In the genomic region with DNA sequence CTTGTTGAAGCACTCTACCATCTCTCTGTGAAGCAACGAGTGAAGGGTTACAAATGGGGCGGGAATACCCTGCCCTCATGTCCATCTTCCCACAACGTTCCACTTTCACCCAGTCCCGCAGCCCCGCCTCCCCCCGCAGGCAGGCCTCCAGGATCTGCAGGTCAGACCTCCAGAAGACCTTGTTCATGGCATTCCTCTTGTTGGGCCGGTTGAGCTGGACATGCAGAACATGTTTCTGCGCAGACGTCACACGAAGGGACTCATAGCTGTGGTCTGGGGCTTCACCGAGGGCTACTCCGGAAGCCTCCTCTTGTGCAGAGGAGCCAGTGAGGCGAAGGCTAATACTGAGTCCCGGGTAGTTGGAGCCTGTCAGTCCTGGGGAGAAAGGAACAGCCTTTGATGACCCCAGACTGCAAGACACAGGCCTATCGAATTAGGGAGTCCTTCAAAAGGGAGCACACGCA, we compare ENCODE assay signal across 8 cellular contexts. TPM values are rescaled to one million over a fixed set of nuclear protein-coding genes. Genes with fewer than 3 reads are reported as not detected.
A peak's percentile ranks its signal among the peaks of the same experiment; 100 is the strongest.
DNase-seq lines count a peak whose midpoint lies in the region; ATAC-seq, FAIRE-seq and TF ChIP-seq lines count a peak whose summit lies in the region.

No MANE protein-coding gene starts in this region.

- CTCF ChIA-PET in CD8-positive, alpha-beta T cell (lab: Charles Lee) = interaction anchor here (1.0 to 1.5 kb wide), 4 partner anchors 11 to 46 kb away, joined by 3 to 6 read pairs (median 4); no protein-coding TSS in a partner anchor
- CTCF ChIA-PET in mammary epithelial cell (lab: Charles Lee; ENCODE audit: low non-redundant PET) = interaction anchor here (0.5 to 0.6 kb wide), 2 partner anchors 99 to 119 kb away, joined by 3 read pairs; a partner anchor contains a TSS

- H3K36me3 ChIP-seq in CD8-positive, alpha-beta T cell (ENCODE audit: insufficient read depth, low read length) = peaks cover 23% of the 10 kb centered on the region
- H3K36me3 ChIP-seq in mammary epithelial cell (ENCODE audit: insufficient read depth, low read length) (peaks cover 3% of the 10 kb centered on the region), skeletal muscle tissue (ENCODE audit: control insufficient read depth in 3 of 3, insufficient read depth in 3 of 3, low read length in 3 of 3) (peaks cover 16 to 24% (median 18%) of the 10 kb centered on the region in 3 donors)

- ATAC-seq in CD8-positive, alpha-beta T cell = no peak
- ATAC-seq in GM19025 (IDR thresholded peaks at IDR 0.05; ENCODE audit: low read depth, unreplicated experiment) (peak; percentile 33), HG03103 (IDR thresholded peaks at IDR 0.05; ENCODE audit: low read depth, unreplicated experiment) (peak; percentile 29)

- BruUV-seq in mammary epithelial cell (replicated peaks; lab: Mats Ljungman, UMichigan) = TSS peak; percentile 52

- H3K4me1 ChIP-seq in CD8-positive, alpha-beta T cell (ENCODE audit: insufficient read depth, low read length) = peaks cover 21% of the 10 kb centered on the region
- H3K4me1 ChIP-seq in mammary epithelial cell (ENCODE audit: insufficient read depth, low read length) = peaks cover 31% of the 10 kb centered on the region
- peaks cover 38 to 48% (median 46%) of the 10 kb centered on the region in 3 donors for H3K4me1 ChIP-seq in skeletal muscle tissue (ENCODE audit: control insufficient read depth in 3 of 3, insufficient read depth in 3 of 3, low read length in 3 of 3)

- H3K4me3 Mint-ChIP-seq in CD8-positive, alpha-beta T cell = peak overlapping the region; percentile 90
- peak overlapping the region; percentile 90 to 96 (median 92) for H3K4me3 Mint-ChIP-seq in immature natural killer cell

- peak overlapping the region; percentile 74 for H3K4me3 ChIP-seq in CD8-positive, alpha-beta T cell (ENCODE audit: low read depth, low read length)
- H3K4me3 ChIP-seq in mammary epithelial cell (replicated peaks in 1 of 3; ENCODE audit: insufficient read depth in 1 of 3, low read depth in 2 of 3, low read length in 3 of 3) (peak overlapping the region; percentile 57 to 83 (median 60)), skeletal muscle tissue (ENCODE audit: low read length in 3 of 3) (peak overlapping the region; percentile 88 to 100 (median 96))

- peaks cover 50% of the 10 kb centered on the region for H3K36me3 Mint-ChIP-seq in CD8-positive, alpha-beta T cell
- H3K36me3 Mint-ChIP-seq in immature natural killer cell = peaks cover 11 to 23% (median 13%) of the 10 kb centered on the region in 3 donors

- no peak for TF ChIP-seq POLR2A in GM12891 (IDR thresholded peaks at IDR 0.05; ENCODE audit: low read depth, low read length)

- peak overlapping the region; percentile 90 for H2AFZ ChIP-seq in mammary epithelial cell (ENCODE audit: low read depth, low read length)

- no peak for TF ChIP-seq CTCF in CD8-positive, alpha-beta T cell (IDR thresholded peaks at IDR 0.05)
- no peak for TF ChIP-seq CTCF in mammary epithelial cell (conservative IDR thresholded peaks at IDR 0.05 in 1 of 2, IDR thresholded peaks at IDR 0.05 in 1 of 2; ENCODE audit: extremely low read depth in 1 of 2, insufficient read depth in 1 of 2, low read depth in 1 of 2, low read length in 2 of 2)

- peak overlapping the region; percentile 91 for H3K4me2 ChIP-seq in mammary epithelial cell (ENCODE audit: insufficient read depth, low read depth, low read length)

- H3K9ac ChIP-seq in mammary epithelial cell (ENCODE audit: insufficient read depth, low read length) (peak overlapping the region; percentile 53), skeletal muscle tissue (ENCODE audit: low read depth in 1 of 3, low read length in 3 of 3) (peak overlapping the region; percentile 91 to 99 (median 98))

- DNase-seq in CD8-positive, alpha-beta T cell = no peak
- peak; percentile 82 for DNase-seq in OCI-M1 (lab: John Stamatoyannopoulos, UW)
- DNase-seq in mammary epithelial cell = peak; percentile 86
- DNase-seq in immature natural killer cell = peak in 1 of 3 donors; percentile 36
- DNase-seq in GM12891 (ENCODE audit: insufficient read length, low spot score) = no peak

- no peaks in the 10 kb centered on the region for H3K9me3 ChIP-seq in CD8-positive, alpha-beta T cell (ENCODE audit: low read length)
- no peaks in the 10 kb centered on the region for H3K9me3 ChIP-seq in mammary epithelial cell (replicated peaks; ENCODE audit: insufficient read depth, low read length)
- H3K9me3 ChIP-seq in skeletal muscle tissue (ENCODE audit: control insufficient read depth in 3 of 3, low read length in 3 of 3) = no peaks in the 10 kb centered on the region

- in situ Hi-C loops in mammary epithelial cell (cut with MboI; ENCODE audit: low sequenced_read_pairs in 2 of 2) = loop anchor here (5.0 to 25.0 kb wide), 3 partner anchors 44 to 106 kb away; a partner anchor contains a TSS

- no peak for FAIRE-seq in GM12891 (lab: Jason Lieb, UNC)

- H3K27me3 ChIP-seq in CD8-positive, alpha-beta T cell (ENCODE audit: insufficient read depth, low read length) = no peaks in the 10 kb centered on the region
- H3K27me3 ChIP-seq in mammary epithelial cell (ENCODE audit: insufficient read depth, low read length) (no peaks in the 10 kb centered on the region), skeletal muscle tissue (ENCODE audit: control insufficient read depth in 3 of 3, insufficient read depth in 3 of 3, low read length in 3 of 3) (no peaks in the 10 kb centered on the region)

- intact Hi-C loops in CD8-positive, alpha-beta T cell (cut with DNase I, micrococcal nuclease) = loop anchor here (1.0 to 10.0 kb wide), 14 partner anchors 11 to 1771 kb away; a partner anchor contains a TSS
- intact Hi-C loops in mammary epithelial cell (cut with micrococcal nuclease) = loop anchor here (1.0 to 2.0 kb wide), 3 partner anchors 19 to 56 kb away; no protein-coding TSS in a partner anchor

- H4K20me1 ChIP-seq in mammary epithelial cell (ENCODE audit: insufficient read depth, low read length) = no peaks in the 10 kb centered on the region

- no peaks in the 10 kb centered on the region for H3K9me3 Mint-ChIP-seq in CD8-positive, alpha-beta T cell
- H3K9me3 Mint-ChIP-seq in immature natural killer cell = no peaks in the 10 kb centered on the region

- H3K27ac ChIP-seq in CD8-positive, alpha-beta T cell (ENCODE audit: low read depth, low read length) = peak overlapping the region; percentile 66
- H3K27ac ChIP-seq in mammary epithelial cell (ENCODE audit: insufficient read depth, low read depth, low read length) (peak overlapping the region; percentile 74), skeletal muscle tissue (ENCODE audit: low read depth, low read length) (peak overlapping the region; percentile 91)

- H3K27me3 Mint-ChIP-seq in CD8-positive, alpha-beta T cell (ENCODE audit: low read depth) = no peaks in the 10 kb centered on the region
- peaks cover 0 to 4% (median 3%) of the 10 kb centered on the region in 3 donors for H3K27me3 Mint-ChIP-seq in immature natural killer cell (ENCODE audit: low read depth in 3 of 3)

- POLR2A ChIA-PET in CD8-positive, alpha-beta T cell (lab: Charles Lee) = interaction anchor here (0.8 to 3.1 kb wide), 11 partner anchors 10 to 97 kb away, joined by 3 to 38 read pairs (median 5); a partner anchor contains a TSS

- 5% methylated on average over 6 of the region's 16 CpGs for WGBS in mammary epithelial cell (ENCODE audit: low coverage, missing lambda C conversion rate)

- peak overlapping the region; percentile 89 for H3K27ac Mint-ChIP-seq in CD8-positive, alpha-beta T cell
- peak overlapping the region; percentile 89 to 98 (median 95) for H3K27ac Mint-ChIP-seq in immature natural killer cell

- peaks cover 37% of the 10 kb centered on the region for H3K4me1 Mint-ChIP-seq in CD8-positive, alpha-beta T cell (ENCODE audit: low read depth)
- H3K4me1 Mint-ChIP-seq in immature natural killer cell = peaks cover 31 to 39% of the 10 kb centered on the region in 2 donors

- no peaks in the 10 kb centered on the region for H3K79me2 ChIP-seq in mammary epithelial cell (ENCODE audit: insufficient read depth, low read length)

- dilution Hi-C loops in mammary epithelial cell (cut with HindIII; ENCODE audit: low sequenced_read_pairs) = no loop called here

TF ChIP-seq in GM12891, 5 proteins besides CTCF, POLR2A, EP300 and RAD21:
- TF ChIP-seq POLR2AphosphoS5 (IDR thresholded peaks at IDR 0.05; ENCODE audit: low read depth, low read length) = no peak
- TF ChIP-seq POU2F2 (IDR thresholded peaks at IDR 0.05; ENCODE audit: low read depth, low read length) = no peak
- TF ChIP-seq TAF1 (IDR thresholded peaks at IDR 0.05; ENCODE audit: low read depth, low read length) = no peak
- no peak for TF ChIP-seq PAX5 (IDR thresholded peaks at IDR 0.05; ENCODE audit: insufficient read depth, low read length, severe bottlenecking)
- TF ChIP-seq SPI1 (IDR thresholded peaks at IDR 0.05; ENCODE audit: low read depth, low read length) = no peak

RNA-seq across cellular contexts. Expression of a gene that starts 0.4 kb away (rescaled TPM):
- total RNA-seq in CD8-positive, alpha-beta T cell = 10 to 100 TPM; 30.1 to 32.8 TPM
- 10 to 100 TPM; 66.0 to 75.9 TPM for total RNA-seq in mammary epithelial cell
- polyA plus RNA-seq in mammary epithelial cell = 74.5 TPM
- polyA minus RNA-seq in mammary epithelial cell = 85.9 TPM
- polyA plus RNA-seq in immature natural killer cell = 100 to 1,000 TPM; 243 to 337 (median 327) TPM
- 36.5 TPM for total RNA-seq in skeletal muscle tissue
- polyA plus RNA-seq in GM12891 (2012; ENCODE audit: low read depth, missing spikeins) = 276 TPM

RNA-seq across cellular contexts. Expression of a gene that starts 18.4 kb away (rescaled TPM):
- 1 to 10 TPM; 1.8 to 3.4 TPM for total RNA-seq in CD8-positive, alpha-beta T cell
- total RNA-seq in mammary epithelial cell (under 1 TPM in 1 of 2 donors, not detected in 1; 0.47 TPM), skeletal muscle tissue (not detected)
- polyA plus RNA-seq in mammary epithelial cell (0.20 TPM), immature natural killer cell (not detected)
- polyA minus RNA-seq in mammary epithelial cell = not detected
- polyA plus RNA-seq in GM12891 (2012; ENCODE audit: low read depth, missing spikeins) = 0.49 TPM

RNA-seq across cellular contexts. Expression of a gene that starts 18.6 kb away (rescaled TPM):
- total RNA-seq in CD8-positive, alpha-beta T cell = 100 to 1,000 TPM; 615 to 625 TPM
- 100 to 1,000 TPM; 200 to 391 TPM for total RNA-seq in mammary epithelial cell
- 242 TPM for polyA plus RNA-seq in mammary epithelial cell
- polyA minus RNA-seq in mammary epithelial cell = 784 TPM
- polyA plus RNA-seq in immature natural killer cell = 10 to 100 TPM; 16.8 to 89.6 (median 69.0) TPM
- total RNA-seq in skeletal muscle tissue = 195 TPM
- polyA plus RNA-seq in GM12891 (2012; ENCODE audit: low read depth, missing spikeins) = 305 TPM

RNA-seq across cellular contexts. Expression of a gene that starts 42.2 kb away (rescaled TPM):
- total RNA-seq in CD8-positive, alpha-beta T cell = not detected
- total RNA-seq in mammary epithelial cell = 100 to 1,000 TPM in 1 of 2 donors, under 1 TPM in 1; 0.73 to 210 TPM
- 688 TPM for polyA plus RNA-seq in mammary epithelial cell
- 2.2 TPM for polyA minus RNA-seq in mammary epithelial cell
- polyA plus RNA-seq in immature natural killer cell = not detected
- total RNA-seq in skeletal muscle tissue = not detected
- 0.51 TPM for polyA plus RNA-seq in GM12891 (2012; ENCODE audit: low read depth, missing spikeins)

RNA-seq across cellular contexts. Expression of a gene that starts 46.9 kb away (rescaled TPM):
- 10 to 100 TPM; 18.1 to 18.4 TPM for total RNA-seq in CD8-positive, alpha-beta T cell
- 1 to 10 TPM; 5.7 to 9.2 TPM for total RNA-seq in mammary epithelial cell
- 2.4 TPM for polyA plus RNA-seq in mammary epithelial cell
- polyA minus RNA-seq in mammary epithelial cell = 1.3 TPM
- polyA plus RNA-seq in immature natural killer cell = 10 to 100 TPM; 20.3 to 64.9 (median 47.3) TPM
- 3.7 TPM for total RNA-seq in skeletal muscle tissue
- polyA plus RNA-seq in GM12891 (2012; ENCODE audit: low read depth, missing spikeins) = 48.2 TPM

Comparison
In these comparisons a context has a peak if more than half of its experiments do, and no peak if none do; other contexts are left out.
1. DNase-seq: peak in OCI-M1 (single experiment) and mammary epithelial cell (single experiment); none in CD8-positive, alpha-beta T cell (0 of 7) and GM12891 (single experiment).
2. Peak in every context shown above with its lines, with median percentiles within 50 percentile points of each other: H3K27ac ChIP-seq and H3K4me3 ChIP-seq.